In genomic region chr4:26048378-26048882, GRCh38 we compare ENCODE assay signal across 10 cellular contexts.
DNase-seq lines count a peak whose midpoint lies in the region; ATAC-seq, FAIRE-seq and TF ChIP-seq lines count a peak whose summit lies in the region.
"Had no signal": no experiment of that assay in that cellular context is flagged by ENCODE, and none has a peak within 500 bp of the region (broad histone marks: within the 10 kb centered on the region; RNA-seq: fewer than 3 reads in every experiment).

No MANE protein-coding gene starts in this region.

- peak overlapping the region; percentile 61 for H3K4me2 ChIP-seq in keratinocyte (ENCODE audit: control insufficient read depth, extremely low read depth, insufficient read depth, low read depth, low read length)

- no peaks in the 10 kb centered on the region for H3K9me1 ChIP-seq in keratinocyte (ENCODE audit: control insufficient read depth, extremely low read depth, insufficient read depth, low read length)

- TF ChIP-seq POLR2A in breast epithelium (IDR thresholded peaks at IDR 0.05) (no peak), GM12891 (IDR thresholded peaks at IDR 0.05; ENCODE audit: low read depth, low read length) (no peak)

- no peak overlapping the region for H3K9ac ChIP-seq in keratinocyte (ENCODE audit: control insufficient read depth, extremely low read depth, insufficient read depth, low read length)
- H3K9ac ChIP-seq in skeletal muscle tissue (ENCODE audit: low read depth in 1 of 3, low read length in 3 of 3) = no peak overlapping the region

- peak; percentile 87 for DNase-seq in GM04504 (ENCODE audit: low read depth)
- DNase-seq in breast epithelium (ENCODE audit: low spot score in 2 of 2) = peak in 1 of 2 donors; percentile 38
- no peak for DNase-seq in keratinocyte (ENCODE audit: low read depth, low spot score)
- no peak for DNase-seq in activated T-cell treated with anti-CD3 and anti-CD28 coated beads, Interleukin-2, amount 50 U/mL, for 1 hour
- no peak for DNase-seq in NCI-H69 (lab: John Stamatoyannopoulos, UW)
- no peak for DNase-seq in GM12891 (ENCODE audit: insufficient read length, low spot score)
- DNase-seq: activated B cell treated with CpG ODN at 0.5 μM for 24 hours, DMS53 had no signal

- H3K36me3 ChIP-seq in breast epithelium = no peaks in the 10 kb centered on the region
- H3K36me3 ChIP-seq in keratinocyte (ENCODE audit: control insufficient read depth in 2 of 2, extremely low read depth in 1 of 2, insufficient read depth in 2 of 2, low read length in 2 of 2) = no peaks in the 10 kb centered on the region
- no peaks in the 10 kb centered on the region for H3K36me3 ChIP-seq in skeletal muscle tissue (ENCODE audit: control insufficient read depth in 3 of 3, insufficient read depth in 3 of 3, low read length in 3 of 3)

- peaks cover 0 to 10% of the 10 kb centered on the region in 2 donors for H3K4me1 ChIP-seq in breast epithelium
- peaks cover 10% of the 10 kb centered on the region for H3K4me1 ChIP-seq in keratinocyte (ENCODE audit: control insufficient read depth, extremely low read depth, insufficient read depth, low read length)
- peaks cover 12 to 22% (median 20%) of the 10 kb centered on the region in 3 donors for H3K4me1 ChIP-seq in skeletal muscle tissue (ENCODE audit: control insufficient read depth in 3 of 3, insufficient read depth in 3 of 3, low read length in 3 of 3)

- H3K27ac ChIP-seq in breast epithelium (peak overlapping the region; percentile 82 to 96), keratinocyte (ENCODE audit: control insufficient read depth, insufficient read depth, low read length) (peak overlapping the region; percentile 3), skeletal muscle tissue (ENCODE audit: low read depth, low read length) (peak overlapping the region; percentile 81)

- no peak for ATAC-seq in HG03175 (IDR thresholded peaks at IDR 0.05; ENCODE audit: unreplicated experiment)

- H3K27me3 ChIP-seq in breast epithelium (no peaks in the 10 kb centered on the region), keratinocyte (ENCODE audit: control insufficient read depth, extremely low read depth, insufficient read depth, low read length) (no peaks in the 10 kb centered on the region), skeletal muscle tissue (ENCODE audit: control insufficient read depth in 3 of 3, insufficient read depth in 3 of 3, low read length in 3 of 3) (no peaks in the 10 kb centered on the region)

- H3K79me2 ChIP-seq in keratinocyte (ENCODE audit: control insufficient read depth, insufficient read depth, low read length) = no peaks in the 10 kb centered on the region

- H3K4me3 ChIP-seq in breast epithelium (peak overlapping the region in 1 of 3 donors; percentile 19), keratinocyte (ENCODE audit: control insufficient read depth in 2 of 3, extremely low read depth in 1 of 3, insufficient read depth in 2 of 3, low read depth in 1 of 3, low read length in 3 of 3) (peak overlapping the region in 1 of 3 experiments; percentile 49), skeletal muscle tissue (ENCODE audit: low read length in 3 of 3) (no peak overlapping the region)

- no peak for TF ChIP-seq CTCF in breast epithelium (IDR thresholded peaks at IDR 0.05)
- TF ChIP-seq CTCF in keratinocyte (optimal IDR thresholded peaks at IDR 0.05 in 1 of 3, IDR thresholded peaks at IDR 0.05 in 1 of 3, conservative IDR thresholded peaks at IDR 0.05 in 1 of 3; ENCODE audit: extremely low read depth in 1 of 3, insufficient read depth in 2 of 3, low read length in 3 of 3) = no peak

- FAIRE-seq in keratinocyte (lab: Jason Lieb, UNC) (peak; percentile 80), GM12891 (lab: Jason Lieb, UNC) (no peak)

- H3K9me3 ChIP-seq in breast epithelium (no peaks in the 10 kb centered on the region), keratinocyte (ENCODE audit: control insufficient read depth, low read depth, low read length) (no peaks in the 10 kb centered on the region), skeletal muscle tissue (ENCODE audit: control insufficient read depth in 3 of 3, low read length in 3 of 3) (no peaks in the 10 kb centered on the region)

- H2AFZ ChIP-seq in keratinocyte (ENCODE audit: control insufficient read depth, low read length) = peak overlapping the region; percentile 77

- no peaks in the 10 kb centered on the region for H4K20me1 ChIP-seq in keratinocyte (ENCODE audit: control insufficient read depth, extremely low read depth, insufficient read depth, low read length)

- dilution Hi-C loops in keratinocyte (cut with MboI; ENCODE audit: extremely low pct_ligation_motif_present, low sequenced_read_pairs) = no loop called here

- intact Hi-C loops in breast epithelium (cut with DNase I; ENCODE audit: low total_unique reads) = no loop called here

TF ChIP-seq in GM12891, 5 proteins besides CTCF, POLR2A, EP300 and RAD21:
- TF ChIP-seq TAF1 (IDR thresholded peaks at IDR 0.05; ENCODE audit: low read depth, low read length) (no peak), POLR2AphosphoS5 (IDR thresholded peaks at IDR 0.05; ENCODE audit: low read depth, low read length) (no peak), POU2F2 (IDR thresholded peaks at IDR 0.05; ENCODE audit: low read depth, low read length) (no peak), PAX5 (IDR thresholded peaks at IDR 0.05; ENCODE audit: insufficient read depth, low read length, severe bottlenecking) (no peak), SPI1 (IDR thresholded peaks at IDR 0.05; ENCODE audit: low read depth, low read length) (no peak)

Comparison
In these comparisons a context has a peak if more than half of its experiments do, and no peak if none do; other contexts are left out.
1. H3K27ac ChIP-seq: peak in every context shown above with its lines; median percentile 89 in breast epithelium; 81 in skeletal muscle tissue; 3 in keratinocyte.